8 cellular contexts compared by ENCODE assay signal in the genomic region with DNA sequence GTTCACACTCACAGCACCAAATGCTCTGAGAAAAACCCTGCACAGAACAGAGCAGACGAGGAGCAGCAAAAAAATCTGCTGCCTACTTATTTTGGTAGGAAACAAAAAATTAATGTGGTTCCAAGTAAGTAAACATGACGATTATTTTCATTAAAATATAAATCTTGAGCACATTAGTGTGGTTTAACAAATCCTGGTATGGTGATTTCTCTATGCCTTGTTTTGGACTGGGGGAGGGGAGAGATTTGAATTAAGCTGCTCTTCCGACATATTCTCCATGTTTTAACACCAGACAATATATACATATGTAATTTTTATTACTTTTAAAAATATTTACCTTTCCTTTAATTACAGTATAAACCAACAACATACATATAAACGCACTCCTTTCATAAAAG. TPM values are rescaled to one million over a fixed set of nuclear protein-coding genes. Genes with fewer than 3 reads are reported as not detected.
A peak's percentile ranks its signal among the peaks of the same experiment; 100 is the strongest.
DNase-seq lines count a peak whose midpoint lies in the region.

No MANE protein-coding gene starts in this region.

- peaks cover 35% of the 10 kb centered on the region for H3K4me1 ChIP-seq in skeletal muscle satellite cell (ENCODE audit: control insufficient read depth, insufficient read depth, low read length)

- H3K27me3 ChIP-seq in H7 (ENCODE audit: control insufficient read depth, insufficient read depth, low read length) = peaks cover 10% of the 10 kb centered on the region
- H3K27me3 ChIP-seq in skeletal muscle satellite cell (ENCODE audit: control insufficient read depth, insufficient read depth, low read length) = no peaks in the 10 kb centered on the region

- H3K9me3 Mint-ChIP-seq in T-helper 2 cell treated with Interferon-gamma antibody and Interleukin-4, amounts not matched to agents 5 μg/mL and 100 μg/mL, for 36 hours = no peaks in the 10 kb centered on the region

- H3K27ac Mint-ChIP-seq in T-helper 2 cell treated with Interferon-gamma antibody and Interleukin-4, amounts not matched to agents 5 μg/mL and 100 μg/mL, for 36 hours = peak overlapping the region; percentile 97

- peaks cover 32% of the 10 kb centered on the region for H3K36me3 Mint-ChIP-seq in T-helper 2 cell treated with Interferon-gamma antibody and Interleukin-4, amounts not matched to agents 5 μg/mL and 100 μg/mL, for 36 hours (ENCODE audit: low read depth)

- H3K36me3 ChIP-seq in H7 (replicated peaks; ENCODE audit: control insufficient read depth, insufficient read depth, low read length) (no peaks in the 10 kb centered on the region), skeletal muscle satellite cell (ENCODE audit: insufficient read depth, low read length) (peaks cover 15% of the 10 kb centered on the region)

- H3K4me3 ChIP-seq in H7 (ENCODE audit: insufficient read depth, low read depth, low read length) = peak overlapping the region; percentile 83
- peak overlapping the region; percentile 77 for H3K4me3 ChIP-seq in skeletal muscle satellite cell (ENCODE audit: low read length)

- H3K4me1 Mint-ChIP-seq in T-helper 2 cell treated with Interferon-gamma antibody and Interleukin-4, amounts not matched to agents 5 μg/mL and 100 μg/mL, for 36 hours (ENCODE audit: low read depth) = peaks cover 50% of the 10 kb centered on the region

- H3K4me2 ChIP-seq in skeletal muscle satellite cell (ENCODE audit: low read length) = peak overlapping the region; percentile 90

- DNase-seq in H7 = no peak
- no peak for DNase-seq in T-helper 2 cell treated with Interferon-gamma antibody and Interleukin-4, amounts not matched to agents 5 μg/mL and 100 μg/mL, for 36 hours (ENCODE audit: low spot score)
- peak; percentile 30 for DNase-seq in globus pallidus (ENCODE audit: low spot score)
- DNase-seq in hepatic stellate cell (ENCODE audit: low spot score) = no peak
- no peak for DNase-seq in NCI-H748 (lab: John Stamatoyannopoulos, UW; ENCODE audit: unreplicated experiment)
- no peak for DNase-seq in AG20443 (ENCODE audit: low spot score)
- DNase-seq in activated CD4-positive, alpha-beta T cell treated with anti-CD3 and anti-CD28 coated beads, Interleukin-2, amount 50 U/mL, for 4 hours = no peak

- H3K9me3 ChIP-seq in skeletal muscle satellite cell (replicated peaks; ENCODE audit: low read length) = no peaks in the 10 kb centered on the region

- H3K9ac ChIP-seq in skeletal muscle satellite cell (ENCODE audit: low read depth, low read length) = peak overlapping the region; percentile 94

- H3K4me3 Mint-ChIP-seq in T-helper 2 cell treated with Interferon-gamma antibody and Interleukin-4, amounts not matched to agents 5 μg/mL and 100 μg/mL, for 36 hours = peak overlapping the region; percentile 97

- no peaks in the 10 kb centered on the region for H3K27me3 Mint-ChIP-seq in T-helper 2 cell treated with Interferon-gamma antibody and Interleukin-4, amounts not matched to agents 5 μg/mL and 100 μg/mL, for 36 hours (ENCODE audit: low read depth)

RNA-seq across cellular contexts. Expression of a gene that starts 1.8 kb away (rescaled TPM):
- 21.5 and 29.0 TPM in 2 replicates for total RNA-seq in H7 (2014; rRNA removed; shearing (Covaris generic))
- 147 and 158 TPM in 2 replicates for total RNA-seq in skeletal muscle satellite cell (2012; rRNA removed)
